Comparison of ENCODE assay signal across 13 cellular contexts in genomic region chr2:239445771-239446524, GRCh38. TPM values are rescaled to one million over a fixed set of nuclear protein-coding genes. Genes with fewer than 3 reads are reported as not detected.
DNase-seq lines count a peak whose midpoint lies in the region; ATAC-seq and TF ChIP-seq lines count a peak whose summit lies in the region.
"Had no signal": no experiment of that assay in that cellular context is flagged by ENCODE, and none has a peak within 500 bp of the region (broad histone marks: within the 10 kb centered on the region; RNA-seq: fewer than 3 reads in every experiment).

No MANE protein-coding gene starts in this region.

- TF ChIP-seq POLR2A in stomach (IDR thresholded peaks at IDR 0.05), result no peak

- no peak for TF ChIP-seq CTCF in stomach (IDR thresholded peaks at IDR 0.05)

- intact Hi-C loops in Right ventricle myocardium superior (cut with DNase I), result no loop called here
- intact Hi-C loops in stomach (cut with DNase I; ENCODE audit: low total_unique reads), result no loop called here

- H3K9me3 ChIP-seq in stomach, result no peaks in the 10 kb centered on the region

- ATAC-seq in Right ventricle myocardium superior (ENCODE audit: poor library complexity), result peak; percentile 72
- ATAC-seq in GM18873 (IDR thresholded peaks at IDR 0.05; ENCODE audit: low FRiP score, unreplicated experiment), result no peak
- ATAC-seq: activated T-cell treated with anti-CD3 and anti-CD28 coated beads, Interleukin-2, amount 50 U/mL, for 72 hours had no signal

- H3K27ac ChIP-seq in angular gyrus (ENCODE audit: low read depth, low read length), result peak overlapping the region; percentile 92
- peak overlapping the region in 2 of 5 donors; percentile 1 to 32 for H3K27ac ChIP-seq in stomach

- no peak overlapping the region for H3K4me3 ChIP-seq in stomach

- H3K36me3 ChIP-seq in stomach, result no peaks in the 10 kb centered on the region

- peaks cover 0 to 34% (median 5%) of the 10 kb centered on the region in 3 donors for H3K27me3 ChIP-seq in stomach

- no peak for TF ChIP-seq EP300 in stomach (IDR thresholded peaks at IDR 0.05)

- DNase-seq in AG08395 (ENCODE audit: low spot score) (peak; percentile 22), Right ventricle myocardium superior (no peak), occipital lobe (lab: John Stamatoyannopoulos, UW) (peak; percentile 34), stomach (no peak), HUDEP-2 (lab: John Stamatoyannopoulos, UW; ENCODE audit: unreplicated experiment in 76 of 76) (no peak)
- no peak for DNase-seq in activated CD4-positive, CD25-positive, alpha-beta regulatory T cell treated with anti-CD3 and anti-CD28 coated beads, Interleukin-2, amount 50 U/mL, for 72 hours
- DNase-seq: activated CD4-positive, alpha-beta T cell treated with anti-CD3 and anti-CD28 coated beads for 4 hours; activated T-cell treated with anti-CD3 and anti-CD28 coated beads, Interleukin-2, amount 50 U/mL, for 72 hours; naive B cell; NCI-H187; NK-92 treated with Interleukin-12 subunit alpha and Interleukin-12 subunit beta, amount 100 ng/mL, for 24 hours had no signal

- WGBS in stomach, 5 donors, result 61 to 69% (median 67%) methylated on average over 6 of the region's 6 CpGs

- H3K4me1 ChIP-seq in stomach, result peaks cover 0 to 30% (median 17%) of the 10 kb centered on the region in 4 donors

RNA-seq across cellular contexts. Expression of gene HDAC4, which starts 45.1 kb away (rescaled TPM):
- total RNA-seq in Right ventricle myocardium superior, result 24.9 TPM
- total RNA-seq in occipital lobe, result 30.9 TPM
- 10 to 100 TPM; 22.8 to 98.8 (median 28.1) TPM for total RNA-seq in stomach
- polyA plus RNA-seq in stomach, result 1 to 10 TPM; 1.7 to 3.7 (median 3.6) TPM

Comparison
In these comparisons a context has a peak if more than half of its experiments do, and no peak if none do; other contexts are left out.
1. DNase-seq: peak in AG08395 (single experiment) and occipital lobe (single experiment); none in Right ventricle myocardium superior (single experiment), stomach (single experiment), activated CD4-positive, CD25-positive, alpha-beta regulatory T cell treated with anti-CD3 and anti-CD28 coated beads, Interleukin-2, amount 50 U/mL, for 72 hours (single experiment) and HUDEP-2 (0 of 76).